Comparison of ENCODE assay signal across 10 cellular contexts in genomic region chr20:35542990-35543389, GRCh38. TPM values are rescaled to one million over a fixed set of nuclear protein-coding genes. Genes with fewer than 3 reads are reported as not detected.
DNase-seq lines count a peak whose midpoint lies in the region; ATAC-seq and TF ChIP-seq lines count a peak whose summit lies in the region.
"Had no signal": no experiment of that assay in that cellular context is flagged by ENCODE, and none has a peak within 500 bp of the region (broad histone marks: within the 10 kb centered on the region; RNA-seq: fewer than 3 reads in every experiment).

No MANE protein-coding gene starts in this region.

- peaks cover 18% of the 10 kb centered on the region for H3K4me1 Mint-ChIP-seq in Calu3 (ENCODE audit: low read depth, unreplicated experiment)
- H3K4me1 Mint-ChIP-seq in central memory CD8-positive, alpha-beta T cell = peaks cover 21% of the 10 kb centered on the region
- H3K4me1 Mint-ChIP-seq in nephron progenitor cell = peaks cover 35% of the 10 kb centered on the region

- H3K36me3 ChIP-seq in MG63 = peaks cover 50% of the 10 kb centered on the region
- peaks cover 0 to 45% of the 10 kb centered on the region in 2 donors for H3K36me3 ChIP-seq in psoas muscle (ENCODE audit: insufficient read depth in 1 of 2, low read depth in 1 of 2)

- H3K4me3 Mint-ChIP-seq in Calu3 (ENCODE audit: low read depth, unreplicated experiment) (peak overlapping the region; percentile 85), nephron progenitor cell (peak overlapping the region; percentile 90)
- H3K4me3 Mint-ChIP-seq in central memory CD8-positive, alpha-beta T cell = peak overlapping the region; percentile 91

- no peak for DNase-seq in Calu3
- DNase-seq in MG63 = no peak
- no peak for DNase-seq in central memory CD8-positive, alpha-beta T cell (ENCODE audit: low spot score in 2 of 2)
- DNase-seq in nephron progenitor cell = no peak
- no peak for DNase-seq in psoas muscle
- no peak for DNase-seq in DMS53 (lab: John Stamatoyannopoulos, UW)
- no peak for DNase-seq in NCI-H1092 (lab: John Stamatoyannopoulos, UW)
- no peak for DNase-seq in central memory CD4-positive, alpha-beta T cell
- DNase-seq: SW 1271 had no signal

- H3K27me3 ChIP-seq in MG63 (no peaks in the 10 kb centered on the region), psoas muscle (ENCODE audit: insufficient read depth in 3 of 3, low read length in 2 of 3) (no peaks in the 10 kb centered on the region)

- TF ChIP-seq CTCF in Calu3 (IDR thresholded peaks at IDR 0.05; ENCODE audit: unreplicated experiment) (no peak), nephron progenitor cell (IDR thresholded peaks at IDR 0.05) (no peak), psoas muscle (IDR thresholded peaks at IDR 0.05) (no peak)

- no peak for ATAC-seq in central memory CD8-positive, alpha-beta T cell (replicated peaks; ENCODE audit: extremely low read depth, poor library complexity, severe bottlenecking)
- no peak for ATAC-seq in psoas muscle

- H3K27ac ChIP-seq in psoas muscle = no peak overlapping the region

- peaks cover 34% of the 10 kb centered on the region for H3K36me3 Mint-ChIP-seq in Calu3 (ENCODE audit: insufficient read depth, unreplicated experiment)
- peaks cover 3% of the 10 kb centered on the region for H3K36me3 Mint-ChIP-seq in central memory CD8-positive, alpha-beta T cell (ENCODE audit: insufficient read depth)
- peaks cover 14% of the 10 kb centered on the region for H3K36me3 Mint-ChIP-seq in nephron progenitor cell (ENCODE audit: low read depth)

- H3K9me3 Mint-ChIP-seq in Calu3 (ENCODE audit: low read depth, unreplicated experiment) (no peaks in the 10 kb centered on the region), nephron progenitor cell (no peaks in the 10 kb centered on the region)
- no peaks in the 10 kb centered on the region for H3K9me3 Mint-ChIP-seq in central memory CD8-positive, alpha-beta T cell

- H3K27me3 Mint-ChIP-seq in Calu3 (ENCODE audit: unreplicated experiment) (no peaks in the 10 kb centered on the region), nephron progenitor cell (ENCODE audit: low read depth, poor library complexity) (peaks cover 2% of the 10 kb centered on the region)
- no peaks in the 10 kb centered on the region for H3K27me3 Mint-ChIP-seq in central memory CD8-positive, alpha-beta T cell

- intact Hi-C loops in Calu3 (cut with micrococcal nuclease; ENCODE audit: unreplicated experiment) = no loop called here
- intact Hi-C loops in psoas muscle (cut with DNase I) = no loop called here

- H3K27ac Mint-ChIP-seq in Calu3 (ENCODE audit: unreplicated experiment) (no peak overlapping the region), nephron progenitor cell (peak overlapping the region; percentile 91)
- no peak overlapping the region for H3K27ac Mint-ChIP-seq in central memory CD8-positive, alpha-beta T cell (ENCODE audit: low read depth)

- no TSS peak for BruUV-seq in Calu3 (replicated peaks; lab: Mats Ljungman, UMichigan)

- no peaks in the 10 kb centered on the region for H3K9me3 ChIP-seq in MG63
- H3K9me3 ChIP-seq in psoas muscle = no peaks in the 10 kb centered on the region

- 92 to 100% (median 94%) methylated on average over 1 of the region's 1 CpG for WGBS in psoas muscle, 3 donors

- CTCF ChIA-PET in Calu3 (lab: Charles Lee) = interaction anchor here (0.5 to 2.0 kb wide), 3 partner anchors 9 to 159 kb away, joined by 4 to 5 read pairs (median 4); no protein-coding TSS in a partner anchor

- H3K4me1 ChIP-seq in psoas muscle = peaks cover 10% of the 10 kb centered on the region

- H3K4me3 ChIP-seq in MG63 (peak overlapping the region; percentile 80), psoas muscle (no peak overlapping the region)

RNA-seq across cellular contexts. Expression of gene ERGIC3, which starts 1.1 kb away (rescaled TPM):
- 392 and 411 TPM in 2 replicates for total RNA-seq in Calu3 (2022)
- 392 and 530 TPM in 2 replicates for total RNA-seq in MG63 (2014; rRNA removed; shearing (Covaris generic); ENCODE audit: low replicate concordance)
- 10 to 100 TPM; 61.7 to 71.6 (median 64.6) TPM for total RNA-seq in psoas muscle
- polyA plus RNA-seq in psoas muscle = 10 to 100 TPM; 67.9 to 83.5 (median 78.1) TPM

RNA-seq across cellular contexts. Expression of gene C20orf173, which starts 13.5 kb away (rescaled TPM):
- not detected in 2 replicates for total RNA-seq in Calu3 (2022)
- not detected in 2 replicates for total RNA-seq in MG63 (2014; rRNA removed; shearing (Covaris generic); ENCODE audit: low replicate concordance)
- not detected for total RNA-seq in psoas muscle
- polyA plus RNA-seq in psoas muscle = not detected
- total RNA-seq: HT1080 had no signal
